Comparison of ENCODE assay signal across 17 cellular contexts in genomic region chr1:182119631-182120030, GRCh38. TPM values are rescaled to one million over a fixed set of nuclear protein-coding genes. Genes with fewer than 3 reads are reported as not detected.
"Had no signal": no experiment of that assay in that cellular context is flagged by ENCODE, and none has a peak within 500 bp of the region (broad histone marks: within the 10 kb centered on the region; RNA-seq: fewer than 3 reads in every experiment).

No MANE protein-coding gene starts in this region.

- H3K4me1 ChIP-seq: right atrium auricular region, upper lobe of left lung had no signal

- H3K4me1 Mint-ChIP-seq: activated naive CD8-positive, alpha-beta T cell treated with anti-CD3 and anti-CD28 coated beads, Interleukin-2, amount 50 U/mL, for 24 hours; stimulated activated memory B cell treated with anti-CD40 and anti-IgM and Interleukin-4, amounts not matched to agents 10 μg/mL and 1 μg/mL and 100 μg/mL, for 72 hours had no signal

- H3K4me3 Mint-ChIP-seq: activated CD8-positive, alpha-beta T cell treated with anti-CD3 and anti-CD28 coated beads for 36 hours; activated naive CD8-positive, alpha-beta T cell treated with anti-CD3 and anti-CD28 coated beads, Interleukin-2, amount 50 U/mL, for 24 hours; activated T-helper 1 cell treated with anti-CD3 and anti-CD28 coated beads, Interleukin-12 subunit alpha, Interleukin-12 subunit beta, Interleukin-2, Interleukin-4 antibody, amounts not matched to agents 30 ng/mL and 10 ng/mL and 1 ng/mL, durations not matched to agents 14 hours and 24 hours and 36 hours; effector memory CD8-positive, alpha-beta T cell; neural progenitor cell; stimulated activated memory B cell treated with anti-CD40 and anti-IgM and Interleukin-4, amounts not matched to agents 10 μg/mL and 1 μg/mL and 100 μg/mL, for 72 hours had no signal

- DNase-seq: activated CD4-positive, alpha-beta T cell treated with anti-CD3 and anti-CD28 coated beads for 4 hours; activated CD8-positive, alpha-beta T cell treated with anti-CD3 and anti-CD28 coated beads for 36 hours; activated naive CD4-positive, alpha-beta T cell treated with Interleukin-2 at 50 U/mL for 16 hours; activated naive CD8-positive, alpha-beta T cell treated with anti-CD3 and anti-CD28 coated beads, Interleukin-2, amount 50 U/mL, for 24 hours; central memory CD4-positive, alpha-beta T cell; effector memory CD8-positive, alpha-beta T cell; erythroblast; kidney; upper lobe of left lung; WERI-Rb-1 had no signal

- ATAC-seq: activated CD8-positive, alpha-beta T cell treated with anti-CD3 and anti-CD28 coated beads for 36 hours; activated naive CD8-positive, alpha-beta T cell treated with anti-CD3 and anti-CD28 coated beads, Interleukin-2, amount 50 U/mL, for 24 hours; effector memory CD8-positive, alpha-beta T cell; stimulated activated memory B cell treated with anti-CD40 and anti-IgM and Interleukin-4, amounts not matched to agents 10 μg/mL and 1 μg/mL and 100 μg/mL, for 72 hours had no signal

- H3K36me3 ChIP-seq: neural progenitor cell, right atrium auricular region, upper lobe of left lung, WERI-Rb-1 had no signal

- H3K27ac ChIP-seq: neural progenitor cell, right atrium auricular region, upper lobe of left lung, WERI-Rb-1 had no signal

- H3K27me3 ChIP-seq: neural progenitor cell, right atrium auricular region, upper lobe of left lung had no signal

- H3K4me3 ChIP-seq: neural progenitor cell, right atrium auricular region, smooth muscle cell, upper lobe of left lung had no signal

- H3K9ac ChIP-seq: neural progenitor cell had no signal

- H3K9me3 ChIP-seq: right atrium auricular region, upper lobe of left lung had no signal

- H3K9me3 Mint-ChIP-seq: activated CD8-positive, alpha-beta T cell treated with anti-CD3 and anti-CD28 coated beads for 36 hours; activated naive CD8-positive, alpha-beta T cell treated with anti-CD3 and anti-CD28 coated beads, Interleukin-2, amount 50 U/mL, for 24 hours; activated T-helper 1 cell treated with anti-CD3 and anti-CD28 coated beads, Interleukin-12 subunit alpha, Interleukin-12 subunit beta, Interleukin-2, Interleukin-4 antibody, amounts not matched to agents 30 ng/mL and 10 ng/mL and 1 ng/mL, durations not matched to agents 14 hours and 24 hours and 36 hours; effector memory CD8-positive, alpha-beta T cell; neural progenitor cell; stimulated activated memory B cell treated with anti-CD40 and anti-IgM and Interleukin-4, amounts not matched to agents 10 μg/mL and 1 μg/mL and 100 μg/mL, for 72 hours had no signal

- H3K27ac Mint-ChIP-seq: activated CD8-positive, alpha-beta T cell treated with anti-CD3 and anti-CD28 coated beads for 36 hours; activated naive CD8-positive, alpha-beta T cell treated with anti-CD3 and anti-CD28 coated beads, Interleukin-2, amount 50 U/mL, for 24 hours; activated T-helper 1 cell treated with anti-CD3 and anti-CD28 coated beads, Interleukin-12 subunit alpha, Interleukin-12 subunit beta, Interleukin-2, Interleukin-4 antibody, amounts not matched to agents 30 ng/mL and 10 ng/mL and 1 ng/mL, durations not matched to agents 14 hours and 24 hours and 36 hours; effector memory CD8-positive, alpha-beta T cell; neural progenitor cell; stimulated activated memory B cell treated with anti-CD40 and anti-IgM and Interleukin-4, amounts not matched to agents 10 μg/mL and 1 μg/mL and 100 μg/mL, for 72 hours had no signal

- H3K36me3 Mint-ChIP-seq: neural progenitor cell; stimulated activated memory B cell treated with anti-CD40 and anti-IgM and Interleukin-4, amounts not matched to agents 10 μg/mL and 1 μg/mL and 100 μg/mL, for 72 hours had no signal

RNA-seq across cellular contexts. Expression of gene ZNF648, which starts 58.1 kb away (rescaled TPM):
- total RNA-seq: activated CD8-positive, alpha-beta T cell treated with anti-CD3 and anti-CD28 coated beads for 36 hours; activated T-helper 1 cell treated with anti-CD3 and anti-CD28 coated beads, Interleukin-12 subunit alpha, Interleukin-12 subunit beta, Interleukin-2, Interleukin-4 antibody, amounts not matched to agents 30 ng/mL and 10 ng/mL and 1 ng/mL, durations not matched to agents 14 hours and 24 hours and 36 hours; kidney; mesenteric fat pad; myocyte; right atrium auricular region; smooth muscle cell had no signal
- polyA plus RNA-seq: smooth muscle cell had no signal
